In genomic region chr4:115332078-115332477, GRCh38 we compare ENCODE assay signal across 25 cellular contexts.
"Had no signal": no experiment of that assay in that cellular context is flagged by ENCODE, and none has a peak within 500 bp of the region (broad histone marks: within the 10 kb centered on the region; RNA-seq: fewer than 3 reads in every experiment).

No MANE protein-coding gene starts in this region.

- H3K4me1 Mint-ChIP-seq: activated naive CD8-positive, alpha-beta T cell treated with anti-CD3 and anti-CD28 coated beads, Interleukin-2, amount 10 ng/mL, durations not matched to agents 7 days and 5 days; central memory CD8-positive, alpha-beta T cell; naive thymus-derived CD8-positive, alpha-beta T cell; stimulated activated memory B cell treated with anti-CD40 and anti-IgM and Interleukin-4, amounts not matched to agents 10 μg/mL and 1 μg/mL and 100 μg/mL, for 72 hours had no signal

- H3K36me3 ChIP-seq: breast epithelium, colonic mucosa, left lung, stomach, suprapubic skin, tibial nerve had no signal

- H3K27me3 ChIP-seq: breast epithelium, colonic mucosa, dorsolateral prefrontal cortex, left lung, stomach, suprapubic skin, tibial nerve had no signal

- DNase-seq: activated CD4-positive, alpha-beta T cell treated with anti-CD3 and anti-CD28 coated beads for 4 hours; activated CD4-positive, alpha-beta T cell treated with anti-CD3 and anti-CD28 coated beads, Interleukin-2, amount 50 U/mL, for 48 hours; activated CD4-positive, CD25-positive, alpha-beta regulatory T cell; activated effector memory CD4-positive, alpha-beta T cell treated with Interleukin-2 at 50 U/mL for 16 hours; activated naive CD4-positive, alpha-beta T cell treated with anti-CD3 and anti-CD28 coated beads for 36 hours; activated naive CD8-positive, alpha-beta T cell treated with anti-CD3 and anti-CD28 coated beads, Interleukin-2, amount 10 ng/mL, durations not matched to agents 7 days and 5 days; activated T-cell treated with anti-CD3 and anti-CD28 coated beads, Interleukin-2, amount 50 U/mL, for 72 hours; amniotic stem cell; colonic mucosa; dorsolateral prefrontal cortex; effector memory CD8-positive, alpha-beta T cell; foreskin melanocyte; left lung; naive thymus-derived CD8-positive, alpha-beta T cell; small intestine; stimulated activated CD4-positive, alpha-beta T cell treated with anti-CD3 and anti-CD28 coated beads, Interleukin-2, amount 100 ng/mL, for 24 hours; stomach had no signal

- H3K4me3 ChIP-seq: breast epithelium, colonic mucosa, dorsolateral prefrontal cortex, left lung, lung, stomach, suprapubic skin, tibial nerve had no signal

- H3K27ac ChIP-seq: breast epithelium, colonic mucosa, dorsolateral prefrontal cortex, left lung, stomach, suprapubic skin, tibial nerve had no signal

- H3K9me3 ChIP-seq: breast epithelium, colonic mucosa, left lung, stomach, suprapubic skin, tibial nerve had no signal

- H3K4me3 Mint-ChIP-seq: activated naive CD4-positive, alpha-beta T cell treated with anti-CD3 and anti-CD28 coated beads for 36 hours; activated naive CD8-positive, alpha-beta T cell treated with anti-CD3 and anti-CD28 coated beads, Interleukin-2, amount 10 ng/mL, durations not matched to agents 7 days and 5 days; activated T-cell treated with anti-CD3 and anti-CD28 coated beads, Interleukin-2, amount 50 U/mL, for 72 hours; central memory CD8-positive, alpha-beta T cell; effector memory CD8-positive, alpha-beta T cell; naive thymus-derived CD8-positive, alpha-beta T cell; stimulated activated memory B cell treated with anti-CD40 and anti-IgM and Interleukin-4, amounts not matched to agents 10 μg/mL and 1 μg/mL and 100 μg/mL, for 72 hours had no signal

- ATAC-seq: activated T-cell treated with anti-CD3 and anti-CD28 coated beads, Interleukin-2, amount 50 U/mL, for 72 hours; effector memory CD8-positive, alpha-beta T cell; esophagus mucosa; left lung; naive thymus-derived CD8-positive, alpha-beta T cell; sciatic nerve; stimulated activated memory B cell treated with anti-CD40 and anti-IgM and Interleukin-4, amounts not matched to agents 10 μg/mL and 1 μg/mL and 100 μg/mL, for 72 hours had no signal

- H3K27ac Mint-ChIP-seq: activated naive CD4-positive, alpha-beta T cell treated with anti-CD3 and anti-CD28 coated beads for 36 hours; activated naive CD8-positive, alpha-beta T cell treated with anti-CD3 and anti-CD28 coated beads, Interleukin-2, amount 10 ng/mL, durations not matched to agents 7 days and 5 days; activated T-cell treated with anti-CD3 and anti-CD28 coated beads, Interleukin-2, amount 50 U/mL, for 72 hours; effector memory CD8-positive, alpha-beta T cell; naive thymus-derived CD8-positive, alpha-beta T cell; stimulated activated memory B cell treated with anti-CD40 and anti-IgM and Interleukin-4, amounts not matched to agents 10 μg/mL and 1 μg/mL and 100 μg/mL, for 72 hours had no signal

- H3K4me1 ChIP-seq: breast epithelium, colonic mucosa, left lung, stomach, suprapubic skin, tibial nerve had no signal

- H3K9me3 Mint-ChIP-seq: activated naive CD8-positive, alpha-beta T cell treated with anti-CD3 and anti-CD28 coated beads, Interleukin-2, amount 10 ng/mL, durations not matched to agents 7 days and 5 days; activated T-cell treated with anti-CD3 and anti-CD28 coated beads, Interleukin-2, amount 50 U/mL, for 72 hours; central memory CD8-positive, alpha-beta T cell; effector memory CD8-positive, alpha-beta T cell; stimulated activated memory B cell treated with anti-CD40 and anti-IgM and Interleukin-4, amounts not matched to agents 10 μg/mL and 1 μg/mL and 100 μg/mL, for 72 hours had no signal

- H3K36me3 Mint-ChIP-seq: activated naive CD8-positive, alpha-beta T cell treated with anti-CD3 and anti-CD28 coated beads, Interleukin-2, amount 10 ng/mL, durations not matched to agents 7 days and 5 days; naive thymus-derived CD8-positive, alpha-beta T cell; stimulated activated memory B cell treated with anti-CD40 and anti-IgM and Interleukin-4, amounts not matched to agents 10 μg/mL and 1 μg/mL and 100 μg/mL, for 72 hours had no signal

- H3K27me3 Mint-ChIP-seq: activated naive CD8-positive, alpha-beta T cell treated with anti-CD3 and anti-CD28 coated beads, Interleukin-2, amount 10 ng/mL, durations not matched to agents 7 days and 5 days; central memory CD8-positive, alpha-beta T cell; effector memory CD8-positive, alpha-beta T cell; naive thymus-derived CD8-positive, alpha-beta T cell; stimulated activated memory B cell treated with anti-CD40 and anti-IgM and Interleukin-4, amounts not matched to agents 10 μg/mL and 1 μg/mL and 100 μg/mL, for 72 hours had no signal
